ENCODE assay signal across 19 cellular contexts in the genomic region with DNA sequence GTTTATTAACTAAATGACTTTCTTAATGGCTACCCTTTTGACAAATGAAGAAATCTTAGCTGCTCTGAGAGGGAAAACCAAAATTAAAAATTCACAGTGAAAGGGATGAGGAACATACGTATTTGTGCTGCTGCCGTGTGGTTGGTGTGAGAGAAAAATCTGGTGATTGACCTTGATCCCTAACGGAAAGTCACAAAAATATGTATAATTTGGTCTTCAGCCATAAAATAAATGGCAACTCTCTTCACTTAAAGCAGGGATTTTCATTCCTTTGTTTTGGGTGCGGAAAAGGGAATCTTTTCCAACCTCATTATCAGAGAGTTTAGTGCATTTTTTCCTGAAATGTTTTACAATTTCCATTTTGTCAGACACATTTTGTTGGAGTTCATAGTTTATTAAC. TPM values are rescaled to one million over a fixed set of nuclear protein-coding genes. Genes with fewer than 3 reads are reported as not detected.
DNase-seq lines count a peak whose midpoint lies in the region; ATAC-seq and TF ChIP-seq lines count a peak whose summit lies in the region.
"Had no signal": no experiment of that assay in that cellular context is flagged by ENCODE, and none has a peak within 500 bp of the region (broad histone marks: within the 10 kb centered on the region; RNA-seq: fewer than 3 reads in every experiment).

No MANE protein-coding gene starts in this region.

- CTCF ChIA-PET in WTC11 (lab: Charles Lee) = interaction anchor here (1.5 kb wide), 1 partner anchor 15 kb away, joined by 5 read pairs; no protein-coding TSS in a partner anchor

- intact Hi-C loops in sigmoid colon (cut with DNase I) = no loop called here

- H3K27ac Mint-ChIP-seq in WTC11 (peak overlapping the region; percentile 34), immature natural killer cell (peak overlapping the region in 5 of 6 donors; percentile 23 to 85 (median 77))
- H3K27ac Mint-ChIP-seq: activated CD4-positive, alpha-beta T cell treated with anti-CD3 and anti-CD28 coated beads for 36 hours; activated T-helper 17 cell treated with anti-CD3 and anti-CD28 coated beads, Interleukin-2, amount 50 U/mL, for 72 hours had no signal

- TF ChIP-seq EP300 in sigmoid colon (IDR thresholded peaks at IDR 0.05) (no peak), tibial nerve (IDR thresholded peaks at IDR 0.05) (no peak)

- H3K4me1 ChIP-seq in sigmoid colon (peaks cover 0 to 44% (median 13%) of the 10 kb centered on the region in 4 donors), tibial nerve (peaks cover 0 to 23% (median 1%) of the 10 kb centered on the region in 4 donors)
- H3K4me1 ChIP-seq: Peyer's patch had no signal

- TF ChIP-seq POLR2A in sigmoid colon (IDR thresholded peaks at IDR 0.05) = no peak
- no peak for TF ChIP-seq POLR2A in tibial nerve (IDR thresholded peaks at IDR 0.05)

- POLR2A ChIA-PET in WTC11 (lab: Charles Lee) = no interaction called here

- no peaks in the 10 kb centered on the region for H3K36me3 Mint-ChIP-seq in WTC11
- peaks cover 0 to 4% (median 0%) of the 10 kb centered on the region in 3 donors for H3K36me3 Mint-ChIP-seq in immature natural killer cell

- DNase-seq in NCI-H345 treated with DMSO at 0.1 percent for 48 hours (lab: John Stamatoyannopoulos, UW; ENCODE audit: unreplicated experiment) (peak; percentile 57), NCI-H345 (lab: John Stamatoyannopoulos, UW) (no peak), WTC11 (ENCODE audit: low spot score) (no peak), immature natural killer cell (no peak), sigmoid colon (no peak), tibial nerve (ENCODE audit: low spot score in 2 of 2) (no peak), T1000 (lab: John Stamatoyannopoulos, UW) (no peak), NOMO-1 treated with dmso at 0.1 percent for 144 hours (lab: John Stamatoyannopoulos, UW; ENCODE audit: unreplicated experiment) (no peak)
- DNase-seq: activated CD4-positive, alpha-beta T cell treated with anti-CD3 and anti-CD28 coated beads for 36 hours; cortex of kidney; foreskin melanocyte; GF-D8; Peyer's patch; small intestine; stimulated activated CD4-positive, alpha-beta T cell treated with anti-CD3 and anti-CD28 coated beads, Interleukin-4, amount 100 ng/mL, for 24 hours had no signal

- H3K27me3 Mint-ChIP-seq in WTC11 (ENCODE audit: low read depth) (no peaks in the 10 kb centered on the region), immature natural killer cell (ENCODE audit: low read depth in 3 of 3) (no peaks in the 10 kb centered on the region)
- H3K27me3 Mint-ChIP-seq: activated CD4-positive, alpha-beta T cell treated with anti-CD3 and anti-CD28 coated beads for 36 hours; activated T-helper 17 cell treated with anti-CD3 and anti-CD28 coated beads, Interleukin-2, amount 50 U/mL, for 72 hours had no signal

- H3K27me3 ChIP-seq in sigmoid colon = no peaks in the 10 kb centered on the region
- H3K27me3 ChIP-seq in tibial nerve = no peaks in the 10 kb centered on the region
- H3K27me3 ChIP-seq: BLaER1 treated with 17β-estradiol and CSF1 and Interleukin-3, amounts not matched to agents 10 nM and 100 nM; Peyer's patch had no signal

- peak overlapping the region in 3 of 4 donors; percentile 18 to 44 (median 25) for H3K27ac ChIP-seq in sigmoid colon
- peak overlapping the region in 1 of 4 donors; percentile 26 for H3K27ac ChIP-seq in tibial nerve
- H3K27ac ChIP-seq: A549; BLaER1 treated with 17β-estradiol and CSF1 and Interleukin-3, amounts not matched to agents 10 nM and 100 nM; SK-N-MC had no signal

- H3K4me3 Mint-ChIP-seq in WTC11 (no peak overlapping the region), immature natural killer cell (peak overlapping the region in 4 of 5 donors; percentile 20 to 75 (median 56))
- H3K4me3 Mint-ChIP-seq: activated CD4-positive, alpha-beta T cell treated with anti-CD3 and anti-CD28 coated beads for 36 hours; activated T-helper 17 cell treated with anti-CD3 and anti-CD28 coated beads, Interleukin-2, amount 50 U/mL, for 72 hours had no signal

- no peaks in the 10 kb centered on the region for H3K9me3 Mint-ChIP-seq in WTC11
- no peaks in the 10 kb centered on the region for H3K9me3 Mint-ChIP-seq in immature natural killer cell
- H3K9me3 Mint-ChIP-seq: activated T-helper 17 cell treated with anti-CD3 and anti-CD28 coated beads, Interleukin-2, amount 50 U/mL, for 72 hours had no signal

- H3K4me3 ChIP-seq in sigmoid colon (no peak overlapping the region), tibial nerve (no peak overlapping the region)
- H3K4me3 ChIP-seq: A549; BLaER1 treated with 17β-estradiol and CSF1 and Interleukin-3, amounts not matched to agents 10 nM and 100 nM; Peyer's patch; SK-N-MC had no signal

- H3K36me3 ChIP-seq in sigmoid colon (no peaks in the 10 kb centered on the region), tibial nerve (no peaks in the 10 kb centered on the region)
- H3K36me3 ChIP-seq: BLaER1 treated with 17β-estradiol and CSF1 and Interleukin-3, amounts not matched to agents 10 nM and 100 nM; Peyer's patch had no signal

- TF ChIP-seq CTCF in WTC11 (IDR thresholded peaks at IDR 0.05) (no peak), sigmoid colon (IDR thresholded peaks at IDR 0.05) (no peak), tibial nerve (IDR thresholded peaks at IDR 0.05) (no peak)

- H3K9me3 ChIP-seq in sigmoid colon = no peaks in the 10 kb centered on the region
- no peaks in the 10 kb centered on the region for H3K9me3 ChIP-seq in tibial nerve
- H3K9me3 ChIP-seq: A549; BLaER1 treated with 17β-estradiol and CSF1 and Interleukin-3, amounts not matched to agents 10 nM and 100 nM; Peyer's patch had no signal

- ATAC-seq in WTC11 = no peak
- ATAC-seq: A549; activated CD4-positive, alpha-beta T cell treated with anti-CD3 and anti-CD28 coated beads for 36 hours; activated T-helper 17 cell treated with anti-CD3 and anti-CD28 coated beads, Interleukin-2, amount 50 U/mL, for 72 hours had no signal

- H3K4me1 Mint-ChIP-seq in WTC11 (peaks cover 74% of the 10 kb centered on the region), immature natural killer cell (peaks cover 65 to 80% of the 10 kb centered on the region in 2 donors)

- WGBS in sigmoid colon, 2 donors = 75 to 82% methylated on average over 4 of the region's 4 CpGs
- WGBS in tibial nerve, 2 donors = 53 to 59% methylated on average over 4 of the region's 4 CpGs

TF ChIP-seq in WTC11, 78 proteins besides CTCF, POLR2A, EP300 and RAD21:
- TF ChIP-seq, protein P1, sequence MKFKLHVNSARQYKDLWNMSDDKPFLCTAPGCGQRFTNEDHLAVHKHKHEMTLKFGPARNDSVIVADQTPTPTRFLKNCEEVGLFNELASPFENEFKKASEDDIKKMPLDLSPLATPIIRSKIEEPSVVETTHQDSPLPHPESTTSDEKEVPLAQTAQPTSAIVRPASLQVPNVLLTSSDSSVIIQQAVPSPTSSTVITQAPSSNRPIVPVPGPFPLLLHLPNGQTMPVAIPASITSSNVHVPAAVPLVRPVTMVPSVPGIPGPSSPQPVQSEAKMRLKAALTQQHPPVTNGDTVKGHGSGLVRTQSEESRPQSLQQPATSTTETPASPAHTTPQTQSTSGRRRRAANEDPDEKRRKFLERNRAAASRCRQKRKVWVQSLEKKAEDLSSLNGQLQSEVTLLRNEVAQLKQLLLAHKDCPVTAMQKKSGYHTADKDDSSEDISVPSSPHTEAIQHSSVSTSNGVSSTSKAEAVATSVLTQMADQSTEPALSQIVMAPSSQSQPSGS (CRISPR knock-in tag; IDR thresholded peaks at IDR 0.05; ENCODE audit: borderline replicate concordance, low read depth) = no peak
- no peak for TF ChIP-seq ZNF121 (CRISPR knock-in tag; IDR thresholded peaks at IDR 0.05)
- no peak for TF ChIP-seq GTF2I (CRISPR knock-in tag; conservative IDR thresholded peaks at IDR 0.05)
- no peak for TF ChIP-seq FOXJ3 (CRISPR knock-in tag; IDR thresholded peaks at IDR 0.05; ENCODE audit: borderline replicate concordance)
- no peak for TF ChIP-seq MYBL2 (CRISPR knock-in tag; IDR thresholded peaks at IDR 0.05)
- no peak for TF ChIP-seq SMAD3 (CRISPR knock-in tag; IDR thresholded peaks at IDR 0.05; ENCODE audit: borderline replicate concordance)
- TF ChIP-seq, protein P2, sequence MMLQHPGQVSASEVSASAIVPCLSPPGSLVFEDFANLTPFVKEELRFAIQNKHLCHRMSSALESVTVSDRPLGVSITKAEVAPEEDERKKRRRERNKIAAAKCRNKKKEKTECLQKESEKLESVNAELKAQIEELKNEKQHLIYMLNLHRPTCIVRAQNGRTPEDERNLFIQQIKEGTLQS (CRISPR knock-in tag; conservative IDR thresholded peaks at IDR 0.05) = no peak
- TF ChIP-seq, protein P3, sequence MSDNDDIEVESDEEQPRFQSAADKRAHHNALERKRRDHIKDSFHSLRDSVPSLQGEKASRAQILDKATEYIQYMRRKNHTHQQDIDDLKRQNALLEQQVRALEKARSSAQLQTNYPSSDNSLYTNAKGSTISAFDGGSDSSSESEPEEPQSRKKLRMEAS (CRISPR knock-in tag; IDR thresholded peaks at IDR 0.05) = no peak
- no peak for TF ChIP-seq HMGA2 (CRISPR knock-in tag; IDR thresholded peaks at IDR 0.05)
- TF ChIP-seq, protein P4, sequence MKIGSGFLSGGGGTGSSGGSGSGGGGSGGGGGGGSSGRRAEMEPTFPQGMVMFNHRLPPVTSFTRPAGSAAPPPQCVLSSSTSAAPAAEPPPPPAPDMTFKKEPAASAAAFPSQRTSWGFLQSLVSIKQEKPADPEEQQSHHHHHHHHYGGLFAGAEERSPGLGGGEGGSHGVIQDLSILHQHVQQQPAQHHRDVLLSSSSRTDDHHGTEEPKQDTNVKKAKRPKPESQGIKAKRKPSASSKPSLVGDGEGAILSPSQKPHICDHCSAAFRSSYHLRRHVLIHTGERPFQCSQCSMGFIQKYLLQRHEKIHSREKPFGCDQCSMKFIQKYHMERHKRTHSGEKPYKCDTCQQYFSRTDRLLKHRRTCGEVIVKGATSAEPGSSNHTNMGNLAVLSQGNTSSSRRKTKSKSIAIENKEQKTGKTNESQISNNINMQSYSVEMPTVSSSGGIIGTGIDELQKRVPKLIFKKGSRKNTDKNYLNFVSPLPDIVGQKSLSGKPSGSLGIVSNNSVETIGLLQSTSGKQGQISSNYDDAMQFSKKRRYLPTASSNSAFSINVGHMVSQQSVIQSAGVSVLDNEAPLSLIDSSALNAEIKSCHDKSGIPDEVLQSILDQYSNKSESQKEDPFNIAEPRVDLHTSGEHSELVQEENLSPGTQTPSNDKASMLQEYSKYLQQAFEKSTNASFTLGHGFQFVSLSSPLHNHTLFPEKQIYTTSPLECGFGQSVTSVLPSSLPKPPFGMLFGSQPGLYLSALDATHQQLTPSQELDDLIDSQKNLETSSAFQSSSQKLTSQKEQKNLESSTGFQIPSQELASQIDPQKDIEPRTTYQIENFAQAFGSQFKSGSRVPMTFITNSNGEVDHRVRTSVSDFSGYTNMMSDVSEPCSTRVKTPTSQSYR (CRISPR knock-in tag; IDR thresholded peaks at IDR 0.05) = no peak

RNA-seq across cellular contexts. Expression of a gene that starts 40.4 kb away (rescaled TPM):
- total RNA-seq in WTC11 (2021) (52.3 to 71.8 TPM (median 71.0 TPM) in 3 replicates), sigmoid colon (100 to 1,000 TPM; 198 to 261 (median 240) TPM), tibial nerve (100 to 1,000 TPM; 132 to 224 (median 184) TPM)
- polyA plus RNA-seq in immature natural killer cell (10 to 100 TPM; 55.2 to 96.2 (median 95.6) TPM), sigmoid colon (10 to 100 TPM; 14.3 to 45.8 (median 22.2) TPM)
